ENCODE assay signal across 8 cellular contexts in the genomic region with DNA sequence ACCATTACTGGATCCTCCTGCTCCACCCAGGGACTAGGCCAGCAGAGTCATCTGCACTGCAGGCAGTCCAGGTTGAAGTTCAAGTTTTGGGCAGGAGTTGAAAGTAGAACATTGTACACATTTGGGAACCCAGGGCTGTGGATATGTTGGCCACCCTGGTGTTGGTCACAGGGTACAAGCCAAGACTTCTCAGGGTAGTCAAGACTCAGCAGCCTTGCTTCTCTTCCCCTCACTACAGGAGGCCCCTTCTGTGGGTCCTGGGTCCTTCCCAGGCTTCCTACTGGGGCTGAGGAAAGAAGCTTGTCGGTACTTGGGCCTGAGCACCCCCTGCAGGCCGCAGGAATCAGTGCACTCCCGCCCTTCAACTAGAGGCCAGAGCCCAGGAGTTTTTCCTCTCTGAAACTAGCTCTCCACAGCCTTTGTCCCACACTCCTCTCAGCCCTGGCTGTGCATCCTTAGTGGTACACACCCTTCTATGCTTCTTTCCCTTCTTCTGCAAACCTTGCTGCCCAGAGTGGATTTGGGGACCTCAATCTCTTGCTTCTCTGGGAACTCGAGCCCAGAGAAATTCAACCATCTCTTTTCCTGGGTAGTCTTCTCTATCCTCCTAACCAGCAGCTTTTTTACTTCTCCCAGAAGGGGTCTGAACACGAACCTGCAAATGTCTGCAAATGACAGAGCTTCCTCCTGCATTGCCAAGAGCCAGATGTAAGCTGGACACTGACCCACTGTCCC. TPM values are rescaled to one million over a fixed set of nuclear protein-coding genes. Genes with fewer than 3 reads are reported as not detected.
A peak's percentile ranks its signal among the peaks of the same experiment; 100 is the strongest.
DNase-seq lines count a peak whose midpoint lies in the region; ATAC-seq and TF ChIP-seq lines count a peak whose summit lies in the region.

No MANE protein-coding gene starts in this region.

- H3K27ac ChIP-seq in GM23248 (no peak overlapping the region), WERI-Rb-1 (peak overlapping the region; percentile 10)

- H3K27me3 ChIP-seq in GM23248 (replicated peaks; ENCODE audit: insufficient read depth) (no peaks in the 10 kb centered on the region), WERI-Rb-1 (ENCODE audit: insufficient read depth, low read depth, severe bottlenecking) (no peaks in the 10 kb centered on the region)

- no peaks in the 10 kb centered on the region for H3K9me2 ChIP-seq in GM23248 (ENCODE audit: insufficient read depth)

- H3K4me2 ChIP-seq in GM23248 (ENCODE audit: unreplicated experiment): no peak overlapping the region

- DNase-seq in GM10266 (ENCODE audit: extremely low spot score) (peak; percentile 74), GM23248 (peak; percentile 78), M059J (ENCODE audit: low read depth) (peak; percentile 40), WERI-Rb-1 (peak; percentile 68), cardiac fibroblast (ENCODE audit: low read depth in 2 of 2) (peak; percentile 60 to 76), left lobe of liver (ENCODE audit: low spot score) (peak; percentile 78), NCI-H187 treated with DMSO at 0.1 percent for 48 hours (lab: John Stamatoyannopoulos, UW) (no peak)
- peak; percentile 38 to 45 for DNase-seq in stimulated activated CD4-positive, alpha-beta T cell treated with anti-CD3 and anti-CD28 coated beads, Interleukin-4, amount 100 ng/mL, for 4 hours

- TF ChIP-seq CTCF in GM10266 (IDR thresholded peaks at IDR 0.05; ENCODE audit: control insufficient read depth, insufficient read depth, low read depth, missing control alignments): peak; percentile 83
- peak; percentile 92 for TF ChIP-seq CTCF in WERI-Rb-1 (IDR thresholded peaks at IDR 0.05; ENCODE audit: low read depth, low read length)
- TF ChIP-seq CTCF in cardiac fibroblast (IDR thresholded peaks at IDR 0.05; ENCODE audit: low read depth, low read length): peak; percentile 88

- peak; percentile 63 for ATAC-seq in left lobe of liver

- no peaks in the 10 kb centered on the region for H3K79me2 ChIP-seq in GM23248 (ENCODE audit: insufficient read depth)

- no peaks in the 10 kb centered on the region for H3K4me1 ChIP-seq in GM23248 (ENCODE audit: insufficient read depth)

- no peak overlapping the region for H2AFZ ChIP-seq in GM23248

- no peaks in the 10 kb centered on the region for H4K20me1 ChIP-seq in GM23248 (ENCODE audit: insufficient read depth)

- no peaks in the 10 kb centered on the region for H3F3A ChIP-seq in GM23248 (ENCODE audit: insufficient read depth)

- in situ Hi-C loops in GM23248 (cut with MboI): loop anchor here (10.0 kb wide), 1 partner anchor 59 kb away; no protein-coding TSS in a partner anchor

- H3K9me3 ChIP-seq in GM23248 (ENCODE audit: low read depth) (no peaks in the 10 kb centered on the region), WERI-Rb-1 (ENCODE audit: severe bottlenecking) (no peaks in the 10 kb centered on the region)

- no peak overlapping the region for H3K9ac ChIP-seq in GM23248

- 28 to 30% methylated on average over 5 of the region's 5 CpGs for WGBS in GM23248 (ENCODE audit: low coverage in 1 of 2, low lambda C conversion rate in 2 of 2, missing lambda C conversion rate in 2 of 2), 2 experiments

- no peaks in the 10 kb centered on the region for H3K36me3 ChIP-seq in GM23248 (ENCODE audit: low read depth)
- H3K36me3 ChIP-seq in WERI-Rb-1: peaks cover 4% of the 10 kb centered on the region; the same call in 1 of the 2 replicates

- H3K4me3 ChIP-seq in GM23248 (no peak overlapping the region), WERI-Rb-1 (ENCODE audit: low read depth, low read length) (no peak overlapping the region), cardiac fibroblast (replicated peaks in 1 of 2; ENCODE audit: low read depth in 2 of 2, low read length in 2 of 2) (no peak overlapping the region)

RNA-seq across cellular contexts. Expression of a gene that starts 2.6 kb away (rescaled TPM):
- total RNA-seq in GM23248 (2014; rRNA removed; shearing (Covaris generic)): 0.22 and 1.1 TPM in 2 replicates
- polyA plus RNA-seq in GM23248 (2016; fragmentation: Nextera tagmentation; extraction: Ambion mirVana): 0.43 and 0.46 TPM in 2 replicates
- not detected in 2 replicates for total RNA-seq in M059J (2014; rRNA removed; shearing (Covaris generic))
- 5,455 TPM for total RNA-seq in left lobe of liver

RNA-seq across cellular contexts. Expression of a gene that starts 24.5 kb away (rescaled TPM):
- total RNA-seq in GM23248 (2014; rRNA removed; shearing (Covaris generic)): 43.8 and 46.2 TPM in 2 replicates
- polyA plus RNA-seq in GM23248 (2016; fragmentation: Nextera tagmentation; extraction: Ambion mirVana): 42.3 and 43.1 TPM in 2 replicates
- 16.5 and 24.4 TPM in 2 replicates for total RNA-seq in M059J (2014; rRNA removed; shearing (Covaris generic))
- 3.6 TPM for total RNA-seq in left lobe of liver

RNA-seq across cellular contexts. Expression of a gene that starts 30.3 kb away (rescaled TPM):
- 20.5 and 29.9 TPM in 2 replicates for total RNA-seq in GM23248 (2014; rRNA removed; shearing (Covaris generic))
- polyA plus RNA-seq in GM23248 (2016; fragmentation: Nextera tagmentation; extraction: Ambion mirVana): 15.2 and 17.1 TPM in 2 replicates
- total RNA-seq in M059J (2014; rRNA removed; shearing (Covaris generic)): 10.3 and 10.4 TPM in 2 replicates
- total RNA-seq in left lobe of liver: 7.8 TPM

RNA-seq across cellular contexts. Expression of a gene that starts 37.7 kb away (rescaled TPM):
- 69.5 and 75.0 TPM in 2 replicates for total RNA-seq in GM23248 (2014; rRNA removed; shearing (Covaris generic))
- polyA plus RNA-seq in GM23248 (2016; fragmentation: Nextera tagmentation; extraction: Ambion mirVana): 56.6 and 57.9 TPM in 2 replicates
- total RNA-seq in M059J (2014; rRNA removed; shearing (Covaris generic)): 66.8 and 84.0 TPM in 2 replicates
- total RNA-seq in left lobe of liver: 19.0 TPM

RNA-seq across cellular contexts. Expression of a gene that starts 37.9 kb away (rescaled TPM):
- total RNA-seq in GM23248 (2014; rRNA removed; shearing (Covaris generic)): 31.7 and 43.8 TPM in 2 replicates
- polyA plus RNA-seq in GM23248 (2016; fragmentation: Nextera tagmentation; extraction: Ambion mirVana): 35.0 and 35.4 TPM in 2 replicates
- total RNA-seq in M059J (2014; rRNA removed; shearing (Covaris generic)): 36.6 and 53.2 TPM in 2 replicates
- total RNA-seq in left lobe of liver: 14.2 TPM

Comparison
In these comparisons a context has a peak if more than half of its experiments do, and no peak if none do; other contexts are left out.
1. RNA of a gene that starts 2.6 kb away (total RNA-seq): 5,455 TPM in left lobe of liver (single experiment); 0.22 to 1.1 TPM in GM23248 and not detected in M059J; every median in the first group is over 1,000 times any median in the second.
2. Peak in every context shown above with its lines, with median percentiles within 50 percentile points of each other: CTCF ChIP-seq.